In the genomic region with DNA sequence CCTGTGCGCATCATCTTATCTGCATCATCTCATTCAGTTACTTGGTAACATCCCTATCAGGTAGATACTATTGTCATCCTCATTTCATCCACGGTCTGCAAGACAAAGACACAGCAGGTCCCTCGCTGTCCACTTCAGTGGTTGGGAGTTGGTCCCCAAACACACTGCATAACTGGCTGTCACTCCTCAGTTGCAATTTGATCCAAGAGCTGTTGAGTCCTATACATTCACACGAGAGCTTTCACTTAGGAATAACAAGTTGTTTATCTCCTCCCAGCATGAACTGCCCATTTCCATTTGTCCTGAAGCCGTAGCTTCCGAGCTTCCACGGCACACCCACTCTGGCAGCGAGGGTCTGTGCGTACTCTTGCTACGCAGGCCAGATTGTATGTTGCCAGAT, we compare ENCODE assay signal across 14 cellular contexts.
"Had no signal": no experiment of that assay in that cellular context is flagged by ENCODE, and none has a peak within 500 bp of the region (broad histone marks: within the 10 kb centered on the region; RNA-seq: fewer than 3 reads in every experiment).

No MANE protein-coding gene starts in this region.

- ATAC-seq: activated CD4-positive, alpha-beta T cell treated with anti-CD3 and anti-CD28 coated beads for 36 hours; activated CD8-positive, alpha-beta T cell treated with anti-CD3 and anti-CD28 coated beads, Interleukin-2, amount 10 ng/mL, durations not matched to agents 7 days and 5 days; gastrocnemius medialis; heart right ventricle; left lung; natural killer cell treated with Interleukin-12 subunit alpha and Interleukin-12 subunit beta and Interleukin-15 and Interleukin-18, amount 100 ng/mL, for 72 hours; upper lobe of right lung had no signal

- FAIRE-seq: islet of Langerhans had no signal

- DNase-seq: activated CD4-positive, alpha-beta T cell treated with anti-CD3 and anti-CD28 coated beads for 36 hours; activated CD8-positive, alpha-beta T cell treated with anti-CD3 and anti-CD28 coated beads, Interleukin-2, amount 10 ng/mL, durations not matched to agents 7 days and 5 days; activated naive CD4-positive, alpha-beta T cell treated with Interleukin-2 at 50 U/mL for 16 hours; effector CD8-positive, alpha-beta T cell; gastrocnemius medialis; heart right ventricle; left lung; sigmoid colon; stimulated activated CD4-positive, alpha-beta T cell treated with anti-CD3 and anti-CD28 coated beads, Interleukin-12 subunit alpha, Interleukin-12 subunit beta, amount 100 ng/mL, for 4 hours; stimulated activated CD4-positive, alpha-beta T cell treated with anti-CD3 and anti-CD28 coated beads, Interleukin-2, amount 100 ng/mL, for 48 hours; stimulated activated naive CD4-positive, alpha-beta T cell treated with Interleukin-2 at 50 U/mL for 16 hours; upper lobe of right lung had no signal
